In the genomic region with DNA sequence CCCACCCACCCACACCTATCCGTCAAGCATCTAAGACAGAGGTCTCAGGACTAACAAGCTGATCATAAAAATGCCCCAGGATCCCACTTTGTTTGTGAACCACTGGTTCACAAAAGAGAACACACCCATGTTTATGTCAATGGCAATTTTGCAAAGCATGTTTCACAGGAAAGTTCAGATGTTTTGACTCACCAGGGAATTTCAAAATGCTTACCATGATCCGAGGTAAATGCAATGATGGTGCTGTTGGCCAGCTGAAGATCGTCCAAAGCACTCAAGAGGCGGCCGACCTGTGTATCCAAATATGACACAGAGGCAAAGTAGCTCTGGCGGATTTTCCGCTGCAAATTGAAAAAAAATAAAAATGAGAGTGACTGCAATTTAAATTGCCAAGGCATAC, we compare ENCODE assay signal across 30 cellular contexts. TPM values are rescaled to one million over a fixed set of nuclear protein-coding genes. Genes with fewer than 3 reads are reported as not detected.
"Had no signal": no experiment of that assay in that cellular context is flagged by ENCODE, and none has a peak within 500 bp of the region (broad histone marks: within the 10 kb centered on the region; RNA-seq: fewer than 3 reads in every experiment).

No MANE protein-coding gene starts in this region.

- H3K4me1 Mint-ChIP-seq: WTC11 had no signal

- H3K4me1 ChIP-seq: parathyroid adenoma, thyroid gland had no signal

- H3K27ac ChIP-seq: body of pancreas, esophagus muscularis mucosa, parathyroid adenoma, right lobe of liver, skin epidermis, thyroid gland had no signal

- H3K4me3 Mint-ChIP-seq: activated naive CD8-positive, alpha-beta T cell treated with anti-CD3 and anti-CD28 coated beads, Interleukin-2, amount 10 ng/mL, durations not matched to agents 7 days and 5 days; activated T-cell treated with anti-CD3 and anti-CD28 coated beads, Interleukin-2, amount 50 U/mL, for 4 hours; stimulated activated naive CD8-positive, alpha-beta T cell treated with anti-CD3 and anti-CD28 coated beads, Interleukin-15, Interleukin-2, amounts not matched to agents 100 ng/mL and 50 ng/mL, for 24 hours; WTC11 had no signal

- H3K9me3 ChIP-seq: body of pancreas, esophagus muscularis mucosa, right lobe of liver, thyroid gland had no signal

- H3K27me3 Mint-ChIP-seq: activated naive CD8-positive, alpha-beta T cell treated with anti-CD3 and anti-CD28 coated beads, Interleukin-2, amount 10 ng/mL, durations not matched to agents 7 days and 5 days; stimulated activated naive CD8-positive, alpha-beta T cell treated with anti-CD3 and anti-CD28 coated beads, Interleukin-15, Interleukin-2, amounts not matched to agents 100 ng/mL and 50 ng/mL, for 24 hours had no signal

- H3K27me3 ChIP-seq: body of pancreas, esophagus muscularis mucosa, right lobe of liver, thyroid gland had no signal

- DNase-seq: activated CD8-positive, alpha-beta memory T cell treated with anti-CD3 and anti-CD28 coated beads, Interleukin-2, amount 50 U/mL, for 48 hours; activated naive CD4-positive, alpha-beta T cell treated with Interleukin-2 at 50 U/mL for 16 hours; activated naive CD8-positive, alpha-beta T cell treated with anti-CD3 and anti-CD28 coated beads, Interleukin-2, amount 10 ng/mL, durations not matched to agents 7 days and 5 days; activated T-cell treated with anti-CD3 and anti-CD28 coated beads, Interleukin-2, amount 50 U/mL, for 4 hours; amygdala; body of pancreas; caudate nucleus; effector memory CD4-positive, alpha-beta T cell; foreskin melanocyte; hippocampal formation; kidney glomerular epithelial cell; nucleus accumbens; right lobe of liver; stimulated activated CD4-positive, alpha-beta T cell treated with anti-CD3 and anti-CD28 coated beads, Interleukin-1b, Interleukin-23, amount 100 ng/mL, for 48 hours; substantia nigra; T-helper 1 cell; T-helper 9 cell; thyroid gland had no signal

- H3K9me3 Mint-ChIP-seq: activated naive CD8-positive, alpha-beta T cell treated with anti-CD3 and anti-CD28 coated beads, Interleukin-2, amount 10 ng/mL, durations not matched to agents 7 days and 5 days; activated T-cell treated with anti-CD3 and anti-CD28 coated beads, Interleukin-2, amount 50 U/mL, for 4 hours; activated T-helper 2 cell treated with anti-CD3 and anti-CD28 coated beads, Interferon-gamma antibody, Interleukin-2, Interleukin-4, amounts not matched to agents 10 μg/mL and 5 μg/mL and 100 μg/mL, durations not matched to agents 14 hours and 24 hours and 36 hours; stimulated activated naive CD8-positive, alpha-beta T cell treated with anti-CD3 and anti-CD28 coated beads, Interleukin-15, Interleukin-2, amounts not matched to agents 100 ng/mL and 50 ng/mL, for 24 hours; WTC11 had no signal

- ATAC-seq: activated T-cell treated with anti-CD3 and anti-CD28 coated beads, Interleukin-2, amount 50 U/mL, for 4 hours; body of pancreas; right lobe of liver; WTC11 had no signal

- H3K4me3 ChIP-seq: body of pancreas, esophagus muscularis mucosa, right lobe of liver, skin epidermis, thyroid gland had no signal

- H3K27ac Mint-ChIP-seq: activated naive CD8-positive, alpha-beta T cell treated with anti-CD3 and anti-CD28 coated beads, Interleukin-2, amount 10 ng/mL, durations not matched to agents 7 days and 5 days; activated T-helper 2 cell treated with anti-CD3 and anti-CD28 coated beads, Interferon-gamma antibody, Interleukin-2, Interleukin-4, amounts not matched to agents 10 μg/mL and 5 μg/mL and 100 μg/mL, durations not matched to agents 14 hours and 24 hours and 36 hours; stimulated activated naive CD8-positive, alpha-beta T cell treated with anti-CD3 and anti-CD28 coated beads, Interleukin-15, Interleukin-2, amounts not matched to agents 100 ng/mL and 50 ng/mL, for 24 hours; WTC11 had no signal

RNA-seq across cellular contexts. Expression of gene HSFX3, which starts 59.6 kb away (rescaled TPM):
- total RNA-seq: activated CD8-positive, alpha-beta memory T cell treated with anti-CD3 and anti-CD28 coated beads for 36 hours; activated naive CD8-positive, alpha-beta T cell treated with anti-CD3 and anti-CD28 coated beads, Interleukin-2, amount 10 ng/mL, durations not matched to agents 7 days and 5 days; activated T-cell treated with anti-CD3 and anti-CD28 coated beads, Interleukin-2, amount 50 U/mL, for 4 hours; body of pancreas; dermis microvascular lymphatic vessel endothelial cell; esophagus muscularis mucosa; liver; mononuclear cell; pulmonary artery endothelial cell; right lobe of liver; thyroid gland; WTC11 had no signal
- polyA plus RNA-seq: liver, neural cell had no signal
